ENCODE assay signal across 21 cellular contexts in the genomic region with DNA sequence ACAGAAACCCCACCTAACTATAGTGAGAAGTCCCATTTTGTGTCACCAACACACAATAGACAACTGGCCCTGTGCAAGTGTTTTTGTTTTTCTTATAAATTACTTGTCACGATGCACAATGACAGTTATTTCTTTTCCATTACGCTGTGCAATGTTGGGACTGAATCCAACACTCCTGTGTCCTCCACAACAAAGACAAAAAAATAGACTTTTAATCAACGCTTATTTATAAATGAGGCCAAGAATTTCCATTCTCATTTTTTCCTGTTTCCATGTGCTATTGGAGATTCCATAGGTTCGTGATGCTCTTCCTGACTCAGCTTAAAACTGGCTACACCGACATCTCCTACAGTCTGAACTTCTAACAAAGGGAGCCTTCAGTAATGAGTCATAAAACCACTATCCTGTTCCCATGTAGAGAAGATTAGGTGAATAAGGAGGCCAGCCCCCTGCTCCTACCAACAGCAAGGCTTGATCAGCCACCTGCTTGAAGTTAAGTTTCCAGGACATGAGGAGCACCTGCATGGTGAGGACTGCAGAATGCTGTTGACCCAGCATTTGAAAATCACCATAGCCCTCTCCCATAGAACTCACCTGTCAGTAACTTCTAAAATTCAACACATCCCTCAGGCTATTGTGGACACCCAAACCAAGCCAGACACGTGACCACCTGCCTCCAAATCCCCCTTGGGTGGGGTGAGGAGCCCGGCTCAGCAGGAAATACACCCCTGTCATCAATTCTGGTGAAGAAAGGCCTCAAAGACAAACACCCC.
DNase-seq lines count a peak whose midpoint lies in the region; ATAC-seq, FAIRE-seq and TF ChIP-seq lines count a peak whose summit lies in the region.
"Had no signal": no experiment of that assay in that cellular context is flagged by ENCODE, and none has a peak within 500 bp of the region (broad histone marks: within the 10 kb centered on the region; RNA-seq: fewer than 3 reads in every experiment).

No MANE protein-coding gene starts in this region.

- H3K36me3 ChIP-seq in SJSA1 (no peaks in the 10 kb centered on the region), endothelial cell of umbilical vein (ENCODE audit: control insufficient read depth in 2 of 2, extremely low read depth in 1 of 2, insufficient read depth in 2 of 2, low read length in 2 of 2) (no peaks in the 10 kb centered on the region), esophagus muscularis mucosa (no peaks in the 10 kb centered on the region), body of pancreas (replicated peaks in 1 of 2; ENCODE audit: insufficient read depth in 1 of 2, low read depth in 2 of 2) (no peaks in the 10 kb centered on the region)
- H3K36me3 ChIP-seq: spleen, tibial nerve had no signal

- no peaks in the 10 kb centered on the region for H3K27me3 Mint-ChIP-seq in progenitor cell of endocrine pancreas

- TF ChIP-seq POLR2A in endothelial cell of umbilical vein (IDR thresholded peaks at IDR 0.05; ENCODE audit: low read depth, low read length), result no peak
- TF ChIP-seq POLR2A in esophagus muscularis mucosa (IDR thresholded peaks at IDR 0.05; ENCODE audit: low read depth), result no peak
- TF ChIP-seq POLR2A in body of pancreas (IDR thresholded peaks at IDR 0.05), result no peak

- H4K20me1 ChIP-seq in endothelial cell of umbilical vein (replicated peaks; ENCODE audit: control insufficient read depth, extremely low read depth, insufficient read depth, low read length), result no peaks in the 10 kb centered on the region

- H3K27ac Mint-ChIP-seq in progenitor cell of endocrine pancreas, result peak overlapping the region; percentile 89
- H3K27ac Mint-ChIP-seq: stimulated activated memory B cell treated with anti-CD40 and anti-IgM and Interleukin-4, amounts not matched to agents 10 μg/mL and 1 μg/mL and 100 μg/mL, for 72 hours had no signal

- H3K36me3 Mint-ChIP-seq in progenitor cell of endocrine pancreas (ENCODE audit: insufficient read depth), result no peaks in the 10 kb centered on the region
- H3K36me3 Mint-ChIP-seq: stimulated activated memory B cell treated with anti-CD40 and anti-IgM and Interleukin-4, amounts not matched to agents 10 μg/mL and 1 μg/mL and 100 μg/mL, for 72 hours had no signal

- intact Hi-C loops in endothelial cell of umbilical vein (cut with micrococcal nuclease), result loop anchor here (10.0 kb wide), 1 partner anchor 352 kb away; no protein-coding TSS in a partner anchor
- intact Hi-C loops in esophagus muscularis mucosa (cut with DNase I), result loop anchor here (5.0 to 10.0 kb wide), 2 partner anchors 142 to 265 kb away; no protein-coding TSS in a partner anchor
- intact Hi-C loops in body of pancreas (cut with DNase I), result loop anchor here (10.0 kb wide), 1 partner anchor 88 kb away; no protein-coding TSS in a partner anchor

- no peak for TF ChIP-seq EP300 in esophagus muscularis mucosa (IDR thresholded peaks at IDR 0.05)

- H3K9me3 ChIP-seq in SJSA1 (replicated peaks) (no peaks in the 10 kb centered on the region), endothelial cell of umbilical vein (replicated peaks; ENCODE audit: control insufficient read depth, insufficient read depth, low read length) (no peaks in the 10 kb centered on the region), esophagus muscularis mucosa (no peaks in the 10 kb centered on the region), body of pancreas (no peaks in the 10 kb centered on the region)
- H3K9me3 ChIP-seq: spleen, tibial nerve had no signal

- WGBS in esophagus muscularis mucosa, result 85% methylated on average over 7 of the region's 7 CpGs
- 79 to 80% methylated on average over 7 of the region's 7 CpGs for WGBS in body of pancreas, 2 donors

- no peaks in the 10 kb centered on the region for H3K9me3 Mint-ChIP-seq in progenitor cell of endocrine pancreas (ENCODE audit: low read depth)

- no peaks in the 10 kb centered on the region for H3K9me1 ChIP-seq in endothelial cell of umbilical vein (replicated peaks; ENCODE audit: control insufficient read depth, extremely low read depth, insufficient read depth, low read length)

- dilution Hi-C loops in endothelial cell of umbilical vein (cut with MboI; ENCODE audit: extremely low pct_ligation_motif_present, low sequenced_read_pairs), result no loop called here

- DNase-seq in NCI-H1417 (lab: John Stamatoyannopoulos, UW), result peak in 2 of 3 experiments; percentile 44 to 70
- DNase-seq in NCI-H1417 treated with DMSO at 0.1 percent for 48 hours (lab: John Stamatoyannopoulos, UW), result no peak
- DNase-seq in SJSA1 (ENCODE audit: low read depth in 1 of 2, low spot score in 2 of 2), result peak; percentile 67 to 88
- DNase-seq in endothelial cell of umbilical vein (ENCODE audit: low read depth, low spot score), result peak; percentile 14
- DNase-seq in progenitor cell of endocrine pancreas (ENCODE audit: low spot score, unreplicated experiment), result no peak
- DNase-seq in esophagus muscularis mucosa (ENCODE audit: extremely low spot score), result no peak
- DNase-seq in UCSD-AML1 (lab: John Stamatoyannopoulos, UW; ENCODE audit: unreplicated experiment), result no peak
- DNase-seq in body of pancreas, result no peak
- DNase-seq: activated CD4-positive, alpha-beta T cell treated with anti-CD3 and anti-CD28 coated beads for 4 hours; activated naive CD4-positive, alpha-beta T cell treated with Interleukin-2 at 50 U/mL for 16 hours; DMS53; effector CD4-positive, alpha-beta T cell; NCI-H1105 treated with DMSO at 0.1 percent for 48 hours; posterior cingulate gyrus; SIG-M5; spleen had no signal

- peak; percentile 50 for FAIRE-seq in endothelial cell of umbilical vein (lab: Jason Lieb, UNC)

- peaks cover 29% of the 10 kb centered on the region for H3K4me1 Mint-ChIP-seq in progenitor cell of endocrine pancreas (ENCODE audit: low read depth)
- H3K4me1 Mint-ChIP-seq: stimulated activated memory B cell treated with anti-CD40 and anti-IgM and Interleukin-4, amounts not matched to agents 10 μg/mL and 1 μg/mL and 100 μg/mL, for 72 hours had no signal

- H3K4me1 ChIP-seq in SJSA1 (replicated peaks) (peaks cover 49% of the 10 kb centered on the region), endothelial cell of umbilical vein (ENCODE audit: control insufficient read depth, extremely low read depth, insufficient read depth, low read length) (peaks cover 12% of the 10 kb centered on the region), esophagus muscularis mucosa (peaks cover 23 to 31% (median 25%) of the 10 kb centered on the region in 4 donors), body of pancreas (peaks cover 5% of the 10 kb centered on the region)

- POLR2A ChIA-PET in endothelial cell of umbilical vein (lab: Charles Lee), result interaction anchor here (0.6 kb wide), 1 partner anchor 498 kb away, joined by 4 read pairs; no protein-coding TSS in a partner anchor

- no peak overlapping the region for H3K4me3 Mint-ChIP-seq in progenitor cell of endocrine pancreas (ENCODE audit: low read depth)
- H3K4me3 Mint-ChIP-seq: stimulated activated memory B cell treated with anti-CD40 and anti-IgM and Interleukin-4, amounts not matched to agents 10 μg/mL and 1 μg/mL and 100 μg/mL, for 72 hours had no signal

- TF ChIP-seq CTCF in endothelial cell of umbilical vein (IDR thresholded peaks at IDR 0.05; ENCODE audit: extremely low read depth in 1 of 2, insufficient read depth in 1 of 2, low read depth in 1 of 2, low read length in 2 of 2) (no peak), progenitor cell of endocrine pancreas (IDR thresholded peaks at IDR 0.05; ENCODE audit: unreplicated experiment) (no peak), esophagus muscularis mucosa (IDR thresholded peaks at IDR 0.05) (no peak), body of pancreas (IDR thresholded peaks at IDR 0.05) (no peak)

- CTCF ChIA-PET in endothelial cell of umbilical vein (lab: Charles Lee), result interaction anchor here (1.6 kb wide), 1 partner anchor 100 kb away, joined by 5 read pairs; no protein-coding TSS in a partner anchor

- H3K27me3 ChIP-seq in SJSA1 (replicated peaks) (no peaks in the 10 kb centered on the region), endothelial cell of umbilical vein (ENCODE audit: control insufficient read depth in 2 of 2, insufficient read depth in 2 of 2, low read length in 2 of 2) (no peaks in the 10 kb centered on the region), esophagus muscularis mucosa (no peaks in the 10 kb centered on the region), body of pancreas (no peaks in the 10 kb centered on the region)
- H3K27me3 ChIP-seq: tibial nerve had no signal

- no peaks in the 10 kb centered on the region for H3K79me2 ChIP-seq in endothelial cell of umbilical vein (ENCODE audit: control insufficient read depth, insufficient read depth, low read length)

- H3K4me3 ChIP-seq in SJSA1 (no peak overlapping the region), endothelial cell of umbilical vein (replicated peaks in 1 of 3; ENCODE audit: insufficient read depth in 1 of 3, low read depth in 1 of 3, low read length in 3 of 3) (no peak overlapping the region), esophagus muscularis mucosa (no peak overlapping the region), body of pancreas (no peak overlapping the region)
- H3K4me3 ChIP-seq: spleen, tibial nerve had no signal

- no peak overlapping the region for H3K4me2 ChIP-seq in endothelial cell of umbilical vein (ENCODE audit: insufficient read depth, low read length)
- H3K4me2 ChIP-seq: KMS-11 had no signal

- H3K9ac ChIP-seq in endothelial cell of umbilical vein (replicated peaks; ENCODE audit: extremely low read depth, insufficient read depth, low read length), result no peak overlapping the region
- H3K9ac ChIP-seq: KMS-11 had no signal

- no peak for ATAC-seq in body of pancreas
- ATAC-seq: left lobe of liver; stimulated activated memory B cell treated with anti-CD40 and anti-IgM and Interleukin-4, amounts not matched to agents 10 μg/mL and 1 μg/mL and 100 μg/mL, for 72 hours had no signal

- H2AFZ ChIP-seq in endothelial cell of umbilical vein (ENCODE audit: low read depth, low read length), result no peak overlapping the region

- BruUV-seq in endothelial cell of umbilical vein (replicated peaks; lab: Mats Ljungman, UMichigan), result no TSS peak

- peak overlapping the region; percentile 98 for H3K27ac ChIP-seq in SJSA1
- no peak overlapping the region for H3K27ac ChIP-seq in endothelial cell of umbilical vein (ENCODE audit: insufficient read depth, low read depth, low read length)
- H3K27ac ChIP-seq in esophagus muscularis mucosa (replicated peaks in 1 of 4), result no peak overlapping the region
- H3K27ac ChIP-seq in body of pancreas, result no peak overlapping the region
- H3K27ac ChIP-seq: 22Rv1, KMS-11, spleen, tibial nerve had no signal

TF ChIP-seq in endothelial cell of umbilical vein, 7 proteins besides CTCF, POLR2A, EP300 and RAD21 (continues in another document):
- TF ChIP-seq, protein P1, sequence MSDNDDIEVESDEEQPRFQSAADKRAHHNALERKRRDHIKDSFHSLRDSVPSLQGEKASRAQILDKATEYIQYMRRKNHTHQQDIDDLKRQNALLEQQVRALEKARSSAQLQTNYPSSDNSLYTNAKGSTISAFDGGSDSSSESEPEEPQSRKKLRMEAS (IDR thresholded peaks at IDR 0.05; ENCODE audit: insufficient read depth, insufficient read length), result no peak
- TF ChIP-seq MYC (IDR thresholded peaks at IDR 0.05; ENCODE audit: low read depth, low read length) (no peak), POLR2AphosphoS5 (IDR thresholded peaks at IDR 0.05; ENCODE audit: insufficient read depth, low read depth, low read length) (no peak), JUN (IDR thresholded peaks at IDR 0.05; ENCODE audit: borderline replicate concordance, insufficient read depth, insufficient read length, low read depth) (no peak), EZH2 (IDR thresholded peaks at IDR 0.05; ENCODE audit: borderline replicate concordance, low read depth, low read length, severe bottlenecking) (no peak)

Comparison
In these comparisons a context has a peak if more than half of its experiments do, and no peak if none do; other contexts are left out.
1. DNase-seq: peak in NCI-H1417 (2 of 3), SJSA1 (2 of 2) and endothelial cell of umbilical vein (single experiment); none in NCI-H1417 treated with DMSO at 0.1 percent for 48 hours (single experiment), progenitor cell of endocrine pancreas (single experiment), esophagus muscularis mucosa (single experiment), UCSD-AML1 (single experiment) and body of pancreas (0 of 4).